ENCODE assay signal across 14 cellular contexts in genomic region chr12:104372721-104373335, GRCh38.
"Had no signal": no experiment of that assay in that cellular context is flagged by ENCODE, and none has a peak within 500 bp of the region (broad histone marks: within the 10 kb centered on the region; RNA-seq: fewer than 3 reads in every experiment).

No MANE protein-coding gene starts in this region.

- H3K27me3 ChIP-seq: gastroesophageal sphincter, heart right ventricle, tibial artery had no signal

- ATAC-seq: gastroesophageal sphincter, heart right ventricle, left cardiac atrium had no signal

- H3K4me1 ChIP-seq: gastroesophageal sphincter, lower lobe of right lung, parathyroid adenoma had no signal

- DNase-seq: activated B cell treated with CpG ODN at 0.5 μM for 24 hours; amniotic stem cell; heart right ventricle; left cardiac atrium; lower lobe of right lung; retina; stimulated activated naive CD4-positive, alpha-beta T cell; tibial artery had no signal

- H3K4me3 Mint-ChIP-seq: activated B cell treated with CpG ODN at 0.5 μM for 24 hours; activated naive CD4-positive, alpha-beta T cell treated with anti-CD3 and anti-CD28 coated beads, Interleukin-2, amount 50 U/mL, for 24 hours; activated T-cell treated with anti-CD3 and anti-CD28 coated beads, Interleukin-2, amount 50 U/mL, for 24 hours; T-helper 1 cell treated with Interleukin-12 subunit alpha and Interleukin-12 subunit beta and Interleukin-4 antibody, amounts not matched to agents 30 μg/mL and 1 μg/mL, for 36 hours had no signal

- H3K9ac ChIP-seq: parathyroid adenoma had no signal

- H2AFZ ChIP-seq: parathyroid adenoma had no signal

- H3K9me3 Mint-ChIP-seq: activated naive CD4-positive, alpha-beta T cell treated with anti-CD3 and anti-CD28 coated beads, Interleukin-2, amount 50 U/mL, for 24 hours had no signal

- H3K27ac Mint-ChIP-seq: activated B cell treated with CpG ODN at 0.5 μM for 24 hours; activated naive CD4-positive, alpha-beta T cell treated with anti-CD3 and anti-CD28 coated beads, Interleukin-2, amount 50 U/mL, for 24 hours had no signal

- H3K36me3 ChIP-seq: gastroesophageal sphincter, heart right ventricle, lower lobe of right lung, tibial artery had no signal

- H3K27ac ChIP-seq: gastroesophageal sphincter, heart right ventricle, lower lobe of right lung, parathyroid adenoma, tibial artery had no signal

- H3K27me3 Mint-ChIP-seq: activated B cell treated with CpG ODN at 0.5 μM for 24 hours; activated CD4-positive, alpha-beta T cell treated with anti-CD3 and anti-CD28 coated beads, Interleukin-2, amount 10 ng/mL, durations not matched to agents 24 days and 14 days; activated naive CD4-positive, alpha-beta T cell treated with anti-CD3 and anti-CD28 coated beads, Interleukin-2, amount 50 U/mL, for 24 hours; activated T-cell treated with anti-CD3 and anti-CD28 coated beads, Interleukin-2, amount 50 U/mL, for 24 hours had no signal

- H3K4me3 ChIP-seq: gastroesophageal sphincter, heart right ventricle, lower lobe of right lung, tibial artery had no signal
